ENCODE assay signal across 1 cellular context in genomic region chr2:238449909-238450417, GRCh38.
TF ChIP-seq lines count a peak whose summit lies in the region.

No MANE protein-coding gene starts in this region.

TF ChIP-seq in HepG2, 621 proteins besides CTCF, POLR2A, EP300 and RAD21 (continued from another document and continues in another):
- TF ChIP-seq DMTF1 (CRISPR knock-in tag; IDR thresholded peaks at IDR 0.05) (0 out of 2 replicates have a peak, but pooled peaks have one; percentile 23), KAT2B (IDR thresholded peaks at IDR 0.05; ENCODE audit: borderline replicate concordance, low read depth, low read length) (no peak), HES4 (CRISPR knock-in tag; IDR thresholded peaks at IDR 0.05; ENCODE audit: borderline replicate concordance) (0 out of 2 replicates have a peak, but pooled peaks have one; percentile 24), ZNF160 (CRISPR knock-in tag; IDR thresholded peaks at IDR 0.05) (peak; percentile 94), KDM6A (CRISPR knock-in tag; IDR thresholded peaks at IDR 0.05; ENCODE audit: low read depth) (peak; percentile 92), ZNF616 (CRISPR knock-in tag; IDR thresholded peaks at IDR 0.05; ENCODE audit: low read depth) (0 out of 2 replicates have a peak, but pooled peaks have one; percentile 37), NCOA5 (CRISPR knock-in tag; IDR thresholded peaks at IDR 0.05) (no peak), POGZ (CRISPR knock-in tag; IDR thresholded peaks at IDR 0.05) (peak; percentile 98), ZNF589 (CRISPR knock-in tag; conservative IDR thresholded peaks at IDR 0.05) (no peak; the same call in 1 of the 2 replicates), ZNF230 (CRISPR knock-in tag; IDR thresholded peaks at IDR 0.05) (peak; percentile 85; the same call in 1 of the 2 replicates), FOXO1 (CRISPR knock-in tag; IDR thresholded peaks at IDR 0.05) (peak; percentile 99), ADNP (CRISPR knock-in tag; IDR thresholded peaks at IDR 0.05) (no peak), ZNF430 (CRISPR knock-in tag; IDR thresholded peaks at IDR 0.05) (peak; percentile 98), MIXL1 (CRISPR knock-in tag; IDR thresholded peaks at IDR 0.05) (peak; percentile 98), IRF9 (CRISPR knock-in tag; IDR thresholded peaks at IDR 0.05; ENCODE audit: borderline replicate concordance) (peak; percentile 85), ZNF20 (CRISPR knock-in tag; IDR thresholded peaks at IDR 0.05) (no peak), REST (IDR thresholded peaks at IDR 0.05; ENCODE audit: borderline replicate concordance in 1 of 2, low read depth in 1 of 2, low read length in 2 of 2) (peak in 1 of 2 experiments; percentile 67; a peak in 1 of 4 replicates), PBX3 (CRISPR knock-in tag; IDR thresholded peaks at IDR 0.05; ENCODE audit: borderline replicate concordance) (no peak), ZNF44 (CRISPR knock-in tag; IDR thresholded peaks at IDR 0.05) (0 out of 2 replicates have a peak, but pooled peaks have one; percentile 26), ZNF296 (CRISPR knock-in tag; conservative IDR thresholded peaks at IDR 0.05) (no peak), ZNF660 (CRISPR knock-in tag; IDR thresholded peaks at IDR 0.05; ENCODE audit: borderline replicate concordance, low read depth) (no peak), ZBTB7A (CRISPR knock-in tag; IDR thresholded peaks at IDR 0.05) (peak; percentile 64; the same call in 1 of the 2 replicates), ZBTB49 (CRISPR knock-in tag; IDR thresholded peaks at IDR 0.05; ENCODE audit: borderline replicate concordance) (peak; percentile 71; the same call in 1 of the 2 replicates), ARNTL (CRISPR knock-in tag; IDR thresholded peaks at IDR 0.05) (peak; percentile 100), NFIB (CRISPR knock-in tag; IDR thresholded peaks at IDR 0.05; ENCODE audit: borderline replicate concordance) (no peak), FOXC1 (CRISPR knock-in tag; IDR thresholded peaks at IDR 0.05; ENCODE audit: borderline replicate concordance) (peak; percentile 82; the same call in 1 of the 2 replicates), ATF2 (CRISPR knock-in tag; IDR thresholded peaks at IDR 0.05) (peak; percentile 95), JUNB (CRISPR knock-in tag; IDR thresholded peaks at IDR 0.05; ENCODE audit: borderline replicate concordance) (no peak), NR2F2 (IDR thresholded peaks at IDR 0.05; ENCODE audit: borderline replicate concordance, low read depth) (peak; percentile 81; the same call in 1 of the 2 replicates), ZGPAT (CRISPR knock-in tag; IDR thresholded peaks at IDR 0.05) (peak; percentile 98), NFYC (CRISPR knock-in tag; IDR thresholded peaks at IDR 0.05) (no peak), SRSF9 (IDR thresholded peaks at IDR 0.05; ENCODE audit: borderline replicate concordance, insufficient read depth, low read depth, low read length, poor library complexity, severe bottlenecking) (no peak), RBAK (CRISPR knock-in tag; IDR thresholded peaks at IDR 0.05) (0 out of 2 replicates have a peak, but pooled peaks have one; percentile 29), TAF15 (IDR thresholded peaks at IDR 0.05; ENCODE audit: low read depth, low read length, poor library complexity, severe bottlenecking) (no peak), MAFF (IDR thresholded peaks at IDR 0.05; ENCODE audit: low read depth, low read length) (peak; percentile 60), ZMYM3 (CRISPR knock-in tag; IDR thresholded peaks at IDR 0.05) (peak; percentile 92), ZNF24 (IDR thresholded peaks at IDR 0.05) (peak; percentile 67; the same call in 1 of the 2 replicates), ERF (CRISPR knock-in tag; IDR thresholded peaks at IDR 0.05) (peak; percentile 100), RXRA (CRISPR knock-in tag; IDR thresholded peaks at IDR 0.05) (peak; percentile 99), TBX3 (IDR thresholded peaks at IDR 0.05; ENCODE audit: borderline replicate concordance) (peak; percentile 74; the same call in 1 of the 2 replicates), SMAD3 (CRISPR knock-in tag; IDR thresholded peaks at IDR 0.05) (peak; percentile 95; the same call in 1 of the 2 replicates), ZSCAN29 (CRISPR knock-in tag; conservative IDR thresholded peaks at IDR 0.05) (peak; percentile 97), BHLHE40 (IDR thresholded peaks at IDR 0.05; ENCODE audit: low read length) (peak; percentile 81), HNF1A (IDR thresholded peaks at IDR 0.05; ENCODE audit: low read depth) (peak; percentile 81), HNF1A (CRISPR knock-in tag; IDR thresholded peaks at IDR 0.05; ENCODE audit: borderline replicate concordance) (peak; percentile 95), KLF6 (CRISPR knock-in tag; IDR thresholded peaks at IDR 0.05) (peak; percentile 93), CREM (IDR thresholded peaks at IDR 0.05) (peak; percentile 82), CREM (CRISPR knock-in tag; IDR thresholded peaks at IDR 0.05) (no peak), HDAC2 (CRISPR knock-in tag; IDR thresholded peaks at IDR 0.05) (peak; percentile 100), PHB2 (IDR thresholded peaks at IDR 0.05; ENCODE audit: partially characterized antibody) (no peak), ZNF7 (CRISPR knock-in tag; IDR thresholded peaks at IDR 0.05) (peak; percentile 61; the same call in 1 of the 2 replicates)
